In the genomic region with DNA sequence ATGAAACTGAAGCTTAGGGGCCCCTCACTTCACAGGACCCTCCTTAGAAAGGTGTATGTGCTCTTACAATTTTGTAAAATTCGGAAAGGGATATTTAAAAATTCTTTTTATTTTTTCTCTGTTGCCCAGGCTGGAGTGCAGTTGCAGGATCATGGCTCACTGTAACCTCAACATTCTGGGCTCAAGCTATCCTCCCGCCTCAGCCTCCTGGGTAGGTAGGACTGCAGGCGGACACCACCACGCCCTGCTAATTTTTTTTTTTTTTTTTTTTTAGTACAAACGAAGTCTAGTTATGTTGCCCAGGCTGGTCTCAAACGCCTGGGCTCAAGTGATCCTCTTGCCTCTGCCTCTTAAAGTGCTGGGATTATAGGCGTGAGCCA, we compare ENCODE assay signal across 17 cellular contexts. TPM values are rescaled to one million over a fixed set of nuclear protein-coding genes. Genes with fewer than 3 reads are reported as not detected.
DNase-seq lines count a peak whose midpoint lies in the region; ATAC-seq and TF ChIP-seq lines count a peak whose summit lies in the region.
"Had no signal": no experiment of that assay in that cellular context is flagged by ENCODE, and none has a peak within 500 bp of the region (broad histone marks: within the 10 kb centered on the region; RNA-seq: fewer than 3 reads in every experiment).

No MANE protein-coding gene starts in this region.

- H3K9me3 ChIP-seq in iPS-15b (ENCODE audit: control insufficient read depth, insufficient read depth, low read length) = no peaks in the 10 kb centered on the region
- H3K9me3 ChIP-seq in sigmoid colon = no peaks in the 10 kb centered on the region
- H3K9me3 ChIP-seq: adrenal gland, HAP-1 had no signal

- POLR2A ChIA-PET in HEK293T (lab: Yijun Ruan, JAX) (no interaction called here), RWPE1 (lab: Yijun Ruan, JAX; ENCODE audit: low non-redundant PET) (no interaction called here)

- intact Hi-C loops in sigmoid colon (cut with DNase I) = no loop called here

- no peak for DNase-seq in HEK293T (ENCODE audit: extremely low spot score)
- DNase-seq in RWPE1 (ENCODE audit: low spot score) = no peak
- no peak for DNase-seq in sigmoid colon
- DNase-seq in NCI-H2029 treated with DMSO at 0.1 percent for 48 hours (lab: John Stamatoyannopoulos, UW) = no peak
- DNase-seq: activated CD4-positive, alpha-beta T cell treated with anti-CD3 and anti-CD28 coated beads, Interleukin-2, amount 50 U/mL, for 48 hours; activated gamma-delta T cell; left ventricle myocardium superior; NCI-H748 treated with DMSO at 0.1 percent for 48 hours; T-helper 2 cell had no signal

- TF ChIP-seq CTCF in RWPE1 (conservative IDR thresholded peaks at IDR 0.05; ENCODE audit: low read depth) (no peak), sigmoid colon (IDR thresholded peaks at IDR 0.05) (no peak)

- WGBS in sigmoid colon, 2 donors = 87 to 92% methylated on average over 7 of the region's 7 CpGs

- TF ChIP-seq EP300 in sigmoid colon (IDR thresholded peaks at IDR 0.05) = no peak

- H3K4me3 ChIP-seq in iPS-15b (ENCODE audit: low read depth, low read length) (no peak overlapping the region), sigmoid colon (no peak overlapping the region)
- H3K4me3 ChIP-seq: adrenal gland, HAP-1 had no signal

- no peaks in the 10 kb centered on the region for H3K27me3 ChIP-seq in iPS-15b (ENCODE audit: control insufficient read depth, insufficient read depth, low read length)
- no peaks in the 10 kb centered on the region for H3K27me3 ChIP-seq in sigmoid colon
- H3K27me3 ChIP-seq: adrenal gland had no signal

- no peaks in the 10 kb centered on the region for H3K36me3 ChIP-seq in iPS-15b (ENCODE audit: control insufficient read depth, insufficient read depth, low read length)
- H3K36me3 ChIP-seq in sigmoid colon = no peaks in the 10 kb centered on the region
- H3K36me3 ChIP-seq: adrenal gland, HAP-1 had no signal

- ATAC-seq in HG03354 (IDR thresholded peaks at IDR 0.05; ENCODE audit: poor library complexity, severe bottlenecking, unreplicated experiment) (no peak), GM18519 (IDR thresholded peaks at IDR 0.05; ENCODE audit: low FRiP score, unreplicated experiment) (no peak)
- ATAC-seq: HepG2, left ventricle myocardium superior, sciatic nerve had no signal

- peak overlapping the region; percentile 59 for H3K27ac ChIP-seq in RWPE1
- peak overlapping the region in 3 of 4 donors; percentile 79 to 92 (median 90) for H3K27ac ChIP-seq in sigmoid colon

- H3K4me1 ChIP-seq in iPS-15b (ENCODE audit: control insufficient read depth, insufficient read depth, low read length) (peaks cover 5% of the 10 kb centered on the region), sigmoid colon (peaks cover 0 to 73% (median 65%) of the 10 kb centered on the region in 4 donors)

- CTCF ChIA-PET in HEK293T (lab: Yijun Ruan, JAX) = no interaction called here
- CTCF ChIA-PET in RWPE1 (lab: Yijun Ruan, JAX) = interaction anchor here (0.6 kb wide), 1 partner anchor 251 kb away, joined by 4 read pairs; no protein-coding TSS in a partner anchor

- no peak for TF ChIP-seq POLR2A in sigmoid colon (IDR thresholded peaks at IDR 0.05)

- H3K9ac ChIP-seq in iPS-15b (ENCODE audit: low read depth, low read length) = peak overlapping the region; percentile 65

TF ChIP-seq in HEK293T, 16 proteins besides CTCF, POLR2A, EP300 and RAD21:
- TF ChIP-seq ZNF384 (IDR thresholded peaks at IDR 0.05) (peak; percentile 81), SP1 (IDR thresholded peaks at IDR 0.05) (no peak), FOXK2 (IDR thresholded peaks at IDR 0.05) (no peak), NFRKB (IDR thresholded peaks at IDR 0.05) (no peak)

RNA-seq across cellular contexts. Expression of a gene that starts 45.1 kb away (rescaled TPM):
- not detected for total RNA-seq in sigmoid colon
- polyA plus RNA-seq in sigmoid colon = under 1 TPM in 1 of 3 donors, not detected in 2; 0.26 TPM
- total RNA-seq: fibroblast of villous mesenchyme, left ventricle myocardium superior, sciatic nerve had no signal
